15 cellular contexts compared by ENCODE assay signal in genomic region chr4:113677333-113677732, GRCh38.
DNase-seq lines count a peak whose midpoint lies in the region; ATAC-seq and TF ChIP-seq lines count a peak whose summit lies in the region.
"Had no signal": no experiment of that assay in that cellular context is flagged by ENCODE, and none has a peak within 500 bp of the region (broad histone marks: within the 10 kb centered on the region; RNA-seq: fewer than 3 reads in every experiment).

No MANE protein-coding gene starts in this region.

- no peak overlapping the region for H3K4me3 Mint-ChIP-seq in activated naive CD4-positive, alpha-beta T cell treated with anti-CD3 and anti-CD28 coated beads, Interleukin-2, amount 10 ng/mL, durations not matched to agents 7 days and 5 days
- H3K4me3 Mint-ChIP-seq in T-helper 17 cell: peak overlapping the region; percentile 68
- H3K4me3 Mint-ChIP-seq in chondrocyte (ENCODE audit: unreplicated experiment): no peak overlapping the region
- H3K4me3 Mint-ChIP-seq in stimulated activated naive B cell treated with anti-CD40 and anti-IgM and Interleukin-4, amounts not matched to agents 10 μg/mL and 1 μg/mL and 100 μg/mL, for 72 hours: peak overlapping the region; percentile 1 to 26

- TF ChIP-seq CTCF in chondrocyte (IDR thresholded peaks at IDR 0.05): no peak

- ATAC-seq in T-helper 17 cell: peak; percentile 75
- ATAC-seq in stimulated activated naive B cell treated with anti-CD40 and anti-IgM and Interleukin-4, amounts not matched to agents 10 μg/mL and 1 μg/mL and 100 μg/mL, for 72 hours (replicated peaks): peak; percentile 65 to 69
- no peak for ATAC-seq in GM21528 (IDR thresholded peaks at IDR 0.05; ENCODE audit: low FRiP score, unreplicated experiment)
- ATAC-seq: body of pancreas had no signal

- H3K4me1 Mint-ChIP-seq in activated naive CD4-positive, alpha-beta T cell treated with anti-CD3 and anti-CD28 coated beads, Interleukin-2, amount 10 ng/mL, durations not matched to agents 7 days and 5 days: peaks cover 55% of the 10 kb centered on the region
- H3K4me1 Mint-ChIP-seq in T-helper 17 cell (peaks cover 26% of the 10 kb centered on the region), chondrocyte (ENCODE audit: low read depth) (peaks cover 74% of the 10 kb centered on the region)
- H3K4me1 Mint-ChIP-seq in stimulated activated naive B cell treated with anti-CD40 and anti-IgM and Interleukin-4, amounts not matched to agents 10 μg/mL and 1 μg/mL and 100 μg/mL, for 72 hours: peaks cover 33 to 60% of the 10 kb centered on the region in 2 donors

- DNase-seq in activated naive CD4-positive, alpha-beta T cell treated with anti-CD3 and anti-CD28 coated beads, Interleukin-2, amount 10 ng/mL, durations not matched to agents 7 days and 5 days: no peak
- DNase-seq in activated naive CD4-positive, alpha-beta T cell treated with anti-CD3 and anti-CD28 coated beads, Interleukin-2, amount 50 U/mL, for 16 hours: no peak
- no peak for DNase-seq in T-helper 17 cell
- DNase-seq in chondrocyte (ENCODE audit: low spot score): no peak
- DNase-seq in stimulated activated naive B cell treated with anti-CD40 and anti-IgM and Interleukin-4, amounts not matched to agents 10 μg/mL and 1 μg/mL and 100 μg/mL, for 72 hours: no peak
- no peak for DNase-seq in stimulated activated CD4-positive, alpha-beta T cell treated with anti-CD3 and anti-CD28 coated beads, Interleukin-2, amount 100 ng/mL, for 48 hours
- no peak for DNase-seq in DMS153 (lab: John Stamatoyannopoulos, UW)
- DNase-seq: body of pancreas; DND-41; foreskin fibroblast; mesendoderm; NCI-H82; stimulated activated CD4-positive, alpha-beta T cell treated with anti-CD3 and anti-CD28 coated beads, Interleukin-12 subunit alpha, Interleukin-12 subunit beta, amount 100 ng/mL, for 4 hours had no signal

- H3K9me3 Mint-ChIP-seq in activated naive CD4-positive, alpha-beta T cell treated with anti-CD3 and anti-CD28 coated beads, Interleukin-2, amount 10 ng/mL, durations not matched to agents 7 days and 5 days: peaks cover 13% of the 10 kb centered on the region
- no peaks in the 10 kb centered on the region for H3K9me3 Mint-ChIP-seq in chondrocyte (ENCODE audit: low read depth)
- H3K9me3 Mint-ChIP-seq in stimulated activated naive B cell treated with anti-CD40 and anti-IgM and Interleukin-4, amounts not matched to agents 10 μg/mL and 1 μg/mL and 100 μg/mL, for 72 hours: peaks cover 1 to 4% of the 10 kb centered on the region in 2 donors

- H3K27ac Mint-ChIP-seq in activated naive CD4-positive, alpha-beta T cell treated with anti-CD3 and anti-CD28 coated beads, Interleukin-2, amount 10 ng/mL, durations not matched to agents 7 days and 5 days: peak overlapping the region; percentile 79
- H3K27ac Mint-ChIP-seq in T-helper 17 cell (peak overlapping the region; percentile 89), chondrocyte (ENCODE audit: unreplicated experiment) (peak overlapping the region; percentile 46)
- peak overlapping the region; percentile 60 for H3K27ac Mint-ChIP-seq in stimulated activated naive B cell treated with anti-CD40 and anti-IgM and Interleukin-4, amounts not matched to agents 10 μg/mL and 1 μg/mL and 100 μg/mL, for 72 hours

- CTCF ChIA-PET in activated naive CD4-positive, alpha-beta T cell treated with anti-CD3 and anti-CD28 coated beads, Interleukin-2, amount 10 ng/mL, durations not matched to agents 7 days and 5 days (lab: Charles Lee): interaction anchor here (1.0 to 1.3 kb wide), 2 partner anchors 33 to 113 kb away, joined by 3 to 4 read pairs; no protein-coding TSS in a partner anchor

- peaks cover 55% of the 10 kb centered on the region for H3K36me3 Mint-ChIP-seq in activated naive CD4-positive, alpha-beta T cell treated with anti-CD3 and anti-CD28 coated beads, Interleukin-2, amount 10 ng/mL, durations not matched to agents 7 days and 5 days
- H3K36me3 Mint-ChIP-seq in T-helper 17 cell (ENCODE audit: low read depth) (no peaks in the 10 kb centered on the region), chondrocyte (ENCODE audit: low read depth) (peaks cover 2% of the 10 kb centered on the region)
- H3K36me3 Mint-ChIP-seq in stimulated activated naive B cell treated with anti-CD40 and anti-IgM and Interleukin-4, amounts not matched to agents 10 μg/mL and 1 μg/mL and 100 μg/mL, for 72 hours: peaks cover 41 to 50% of the 10 kb centered on the region in 2 donors

- peaks cover 6% of the 10 kb centered on the region for H3K9me3 ChIP-seq in T-helper 17 cell (ENCODE audit: control insufficient read depth, low read length, poor library complexity, severe bottlenecking)
- H3K9me3 ChIP-seq: body of pancreas, tibial nerve had no signal

- no peaks in the 10 kb centered on the region for H3K27me3 Mint-ChIP-seq in activated naive CD4-positive, alpha-beta T cell treated with anti-CD3 and anti-CD28 coated beads, Interleukin-2, amount 10 ng/mL, durations not matched to agents 7 days and 5 days
- H3K27me3 Mint-ChIP-seq in T-helper 17 cell (no peaks in the 10 kb centered on the region), chondrocyte (ENCODE audit: low read depth) (no peaks in the 10 kb centered on the region)
- H3K27me3 Mint-ChIP-seq in stimulated activated naive B cell treated with anti-CD40 and anti-IgM and Interleukin-4, amounts not matched to agents 10 μg/mL and 1 μg/mL and 100 μg/mL, for 72 hours: no peaks in the 10 kb centered on the region

Comparison
In these comparisons a context has a peak if more than half of its experiments do, and no peak if none do; other contexts are left out.
1. H3K4me3 Mint-ChIP-seq: peak in T-helper 17 cell (single experiment) and stimulated activated naive B cell treated with anti-CD40 and anti-IgM and Interleukin-4, amounts not matched to agents 10 μg/mL and 1 μg/mL and 100 μg/mL, for 72 hours (2 of 2); none in activated naive CD4-positive, alpha-beta T cell treated with anti-CD3 and anti-CD28 coated beads, Interleukin-2, amount 10 ng/mL, durations not matched to agents 7 days and 5 days (single experiment) and chondrocyte (single experiment).
2. Peak in every context shown above with its lines, with median percentiles within 50 percentile points of each other: H3K27ac Mint-ChIP-seq.